In genomic region chr2:218962859-218963492, GRCh38 we compare ENCODE assay signal across 8 cellular contexts. TPM values are rescaled to one million over a fixed set of nuclear protein-coding genes. Genes with fewer than 3 reads are reported as not detected.
DNase-seq lines count a peak whose midpoint lies in the region; ATAC-seq and TF ChIP-seq lines count a peak whose summit lies in the region.

No MANE protein-coding gene starts in this region.

- H3K36me3 ChIP-seq in osteoblast (ENCODE audit: insufficient read depth, low read length): no peaks in the 10 kb centered on the region

- no peaks in the 10 kb centered on the region for H3K4me1 ChIP-seq in osteoblast (ENCODE audit: insufficient read depth, low read length)

- H3K79me2 ChIP-seq in osteoblast (ENCODE audit: insufficient read depth, low read length): no peaks in the 10 kb centered on the region

- peaks cover 58% of the 10 kb centered on the region for H3K27me3 ChIP-seq in osteoblast (ENCODE audit: insufficient read depth, low read length)

- H3K27ac ChIP-seq in osteoblast (ENCODE audit: low read depth, low read length): no peak overlapping the region

- H3K27me3 Mint-ChIP-seq in activated T-cell treated with anti-CD3 and anti-CD28 coated beads, Interleukin-2, amount 50 U/mL, for 72 hours (ENCODE audit: low read depth): peaks cover 66% of the 10 kb centered on the region

- H3K9me3 ChIP-seq in osteoblast (ENCODE audit: low read depth, low read length): no peaks in the 10 kb centered on the region

- H2AFZ ChIP-seq in osteoblast (ENCODE audit: low read length): no peak overlapping the region

- no peaks in the 10 kb centered on the region for H3K9me3 Mint-ChIP-seq in activated T-cell treated with anti-CD3 and anti-CD28 coated beads, Interleukin-2, amount 50 U/mL, for 72 hours

- DNase-seq in activated effector memory CD4-positive, alpha-beta T cell treated with anti-CD3 and anti-CD28 coated beads, Interleukin-2, amount 50 U/mL, for 16 hours: peak; percentile 83
- no peak for DNase-seq in activated effector memory CD4-positive, alpha-beta T cell treated with Interleukin-2 at 50 U/mL for 16 hours
- DNase-seq in NCI-H524 (lab: John Stamatoyannopoulos, UW) (peak; percentile 92 to 96), globus pallidus (ENCODE audit: low spot score) (peak; percentile 43), osteoblast (ENCODE audit: insufficient read length, low spot score, missing footprints) (peak; percentile 94), NK-92 (lab: John Stamatoyannopoulos, UW; ENCODE audit: unreplicated experiment) (no peak)
- DNase-seq in activated T-cell treated with anti-CD3 and anti-CD28 coated beads, Interleukin-2, amount 50 U/mL, for 72 hours: peak; percentile 70 to 72

- peaks cover 0 to 4% of the 10 kb centered on the region in 2 donors for H3K36me3 Mint-ChIP-seq in activated T-cell treated with anti-CD3 and anti-CD28 coated beads, Interleukin-2, amount 50 U/mL, for 72 hours (ENCODE audit: insufficient read depth in 2 of 2)

- no peak overlapping the region for H3K4me3 ChIP-seq in osteoblast (ENCODE audit: insufficient read depth, low read length)

- H4K20me1 ChIP-seq in osteoblast (ENCODE audit: insufficient read depth, low read length): no peaks in the 10 kb centered on the region

- no peak overlapping the region for H3K27ac Mint-ChIP-seq in activated T-cell treated with anti-CD3 and anti-CD28 coated beads, Interleukin-2, amount 50 U/mL, for 72 hours

- TF ChIP-seq CTCF in osteoblast (IDR thresholded peaks at IDR 0.05; ENCODE audit: extremely low read depth, low read depth, low read length): no peak

- H3K4me2 ChIP-seq in osteoblast (ENCODE audit: insufficient read depth, low read length): no peak overlapping the region

- peaks cover 18% of the 10 kb centered on the region for H3K4me1 Mint-ChIP-seq in activated T-cell treated with anti-CD3 and anti-CD28 coated beads, Interleukin-2, amount 50 U/mL, for 72 hours (ENCODE audit: low read depth)

- H3K4me3 Mint-ChIP-seq in activated T-cell treated with anti-CD3 and anti-CD28 coated beads, Interleukin-2, amount 50 U/mL, for 72 hours: no peak overlapping the region

- no peak for ATAC-seq in activated T-cell treated with anti-CD3 and anti-CD28 coated beads, Interleukin-2, amount 50 U/mL, for 72 hours (replicated peaks in 1 of 2)
- no peak for ATAC-seq in GM21526 (IDR thresholded peaks at IDR 0.05; ENCODE audit: low FRiP score, unreplicated experiment)

RNA-seq across cellular contexts. Expression of gene CDK5R2, which starts 3.5 kb away (rescaled TPM):
- total RNA-seq in activated T-cell treated with anti-CD3 and anti-CD28 coated beads, Interleukin-2, amount 50 U/mL, for 72 hours: not detected
- not detected in 2 replicates for total RNA-seq in osteoblast

RNA-seq across cellular contexts. Expression of gene FEV, which starts 22.0 kb away (rescaled TPM):
- not detected for total RNA-seq in activated T-cell treated with anti-CD3 and anti-CD28 coated beads, Interleukin-2, amount 50 U/mL, for 72 hours
- total RNA-seq in osteoblast: not detected in 2 replicates

RNA-seq across cellular contexts. Expression of gene CRYBA2, which starts 30.2 kb away (rescaled TPM):
- not detected for total RNA-seq in activated T-cell treated with anti-CD3 and anti-CD28 coated beads, Interleukin-2, amount 50 U/mL, for 72 hours
- total RNA-seq in osteoblast: not detected in 2 replicates

Comparison
In these comparisons a context has a peak if more than half of its experiments do, and no peak if none do; other contexts are left out.
1. DNase-seq: peak in activated effector memory CD4-positive, alpha-beta T cell treated with anti-CD3 and anti-CD28 coated beads, Interleukin-2, amount 50 U/mL, for 16 hours (single experiment), NCI-H524 (2 of 2), activated T-cell treated with anti-CD3 and anti-CD28 coated beads, Interleukin-2, amount 50 U/mL, for 72 hours (2 of 2), globus pallidus (single experiment) and osteoblast (single experiment); none in activated effector memory CD4-positive, alpha-beta T cell treated with Interleukin-2 at 50 U/mL for 16 hours (single experiment) and NK-92 (single experiment).